In genomic region chr2:197454923-197455322, GRCh38 we compare ENCODE assay signal across 10 cellular contexts. TPM values are rescaled to one million over a fixed set of nuclear protein-coding genes. Genes with fewer than 3 reads are reported as not detected.
DNase-seq lines count a peak whose midpoint lies in the region; ATAC-seq and TF ChIP-seq lines count a peak whose summit lies in the region.
"Had no signal": no experiment of that assay in that cellular context is flagged by ENCODE, and none has a peak within 500 bp of the region (broad histone marks: within the 10 kb centered on the region; RNA-seq: fewer than 3 reads in every experiment).

No MANE protein-coding gene starts in this region.

- peak overlapping the region in 7 of 8 donors; percentile 59 to 100 (median 100) for H3K27ac Mint-ChIP-seq in CD8-positive, alpha-beta memory T cell
- H3K27ac Mint-ChIP-seq in endodermal cell (no peak overlapping the region), osteocyte (ENCODE audit: unreplicated experiment) (peak overlapping the region; percentile 100)

- H3K9me3 Mint-ChIP-seq in CD8-positive, alpha-beta memory T cell = no peaks in the 10 kb centered on the region
- H3K9me3 Mint-ChIP-seq in endodermal cell (no peaks in the 10 kb centered on the region), osteocyte (ENCODE audit: unreplicated experiment) (no peaks in the 10 kb centered on the region)

- peaks cover 0 to 5% of the 10 kb centered on the region in 2 donors for H3K27me3 Mint-ChIP-seq in CD8-positive, alpha-beta memory T cell
- no peaks in the 10 kb centered on the region for H3K27me3 Mint-ChIP-seq in endodermal cell (ENCODE audit: insufficient read depth)
- H3K27me3 Mint-ChIP-seq in osteocyte (ENCODE audit: unreplicated experiment) = no peaks in the 10 kb centered on the region

- ATAC-seq in GM19455 (IDR thresholded peaks at IDR 0.05; ENCODE audit: unreplicated experiment) (no peak), GM18498 (IDR thresholded peaks at IDR 0.05; ENCODE audit: unreplicated experiment) (no peak)

- no peak overlapping the region for H2AFZ ChIP-seq in OCI-LY3 (ENCODE audit: low read depth, low read length)

- DNase-seq in CD8-positive, alpha-beta memory T cell = no peak
- no peak for DNase-seq in endodermal cell
- no peak for DNase-seq in osteocyte (ENCODE audit: extremely low spot score, unreplicated experiment)
- DNase-seq in BE2C = no peak
- no peak for DNase-seq in SW 1271 (lab: John Stamatoyannopoulos, UW)
- DNase-seq: RPMI8226; stimulated activated CD4-positive, alpha-beta T cell treated with anti-CD3 and anti-CD28 coated beads, Interleukin-4, amount 100 ng/mL, for 4 hours had no signal

- 85 to 98% methylated on average over 2 of the region's 2 CpGs for WGBS in endodermal cell (ENCODE audit: insufficient coverage in 1 of 2, insufficient read length in 1 of 2), 2 experiments

- POLR2A ChIA-PET in CD8-positive, alpha-beta memory T cell (lab: Charles Lee) = interaction anchor here (0.6 to 1.1 kb wide), 2 partner anchors 45 to 190 kb away, joined by 3 to 8 read pairs; partner anchors contain the start of gene HSPD1

- peak overlapping the region; percentile 94 to 100 (median 99) for H3K4me3 Mint-ChIP-seq in CD8-positive, alpha-beta memory T cell
- peak overlapping the region; percentile 96 for H3K4me3 Mint-ChIP-seq in endodermal cell
- H3K4me3 Mint-ChIP-seq in osteocyte (ENCODE audit: unreplicated experiment) = peak overlapping the region; percentile 100

- H3K4me3 ChIP-seq in CD8-positive, alpha-beta memory T cell (ENCODE audit: low read length) = peak overlapping the region; percentile 83
- H3K4me3 ChIP-seq in OCI-LY3 (ENCODE audit: low read length) (peak overlapping the region; percentile 90), endodermal cell (ENCODE audit: low read length) (peak overlapping the region; percentile 99), BE2C (ENCODE audit: low read depth, low read length) (no peak overlapping the region)

- TF ChIP-seq CTCF in OCI-LY3 (IDR thresholded peaks at IDR 0.05; ENCODE audit: low read depth, low read length) (no peak), endodermal cell (conservative IDR thresholded peaks at IDR 0.05) (no peak), osteocyte (IDR thresholded peaks at IDR 0.05) (no peak), BE2C (IDR thresholded peaks at IDR 0.05; ENCODE audit: low read depth, low read length) (no peak)

- H3K79me2 ChIP-seq in OCI-LY3 (ENCODE audit: low read length) = peaks cover 48% of the 10 kb centered on the region

- H3K9ac ChIP-seq in OCI-LY3 (ENCODE audit: low read length) (peak overlapping the region; percentile 77; the same call in 1 of the 2 replicates), endodermal cell (ENCODE audit: extremely low read depth, low read length, poor library complexity, severe bottlenecking) (peak overlapping the region; percentile 96)

- CTCF ChIA-PET in CD8-positive, alpha-beta memory T cell (lab: Charles Lee) = no interaction called here

- no peaks in the 10 kb centered on the region for H3K27me3 ChIP-seq in CD8-positive, alpha-beta memory T cell (ENCODE audit: insufficient read depth, low read length, poor library complexity, severe bottlenecking)
- no peaks in the 10 kb centered on the region for H3K27me3 ChIP-seq in OCI-LY3 (ENCODE audit: low read depth, low read length)
- H3K27me3 ChIP-seq in endodermal cell (ENCODE audit: control insufficient read depth, insufficient read depth, low read length, poor library complexity, severe bottlenecking) = no peaks in the 10 kb centered on the region
- H3K27me3 ChIP-seq in BE2C = no peaks in the 10 kb centered on the region

- H3K4me1 Mint-ChIP-seq in CD8-positive, alpha-beta memory T cell = peaks cover 49 to 68% (median 66%) of the 10 kb centered on the region in 3 donors
- H3K4me1 Mint-ChIP-seq in endodermal cell = peaks cover 5% of the 10 kb centered on the region
- peaks cover 23% of the 10 kb centered on the region for H3K4me1 Mint-ChIP-seq in osteocyte (ENCODE audit: unreplicated experiment)

- peak overlapping the region; percentile 76 for H3K4me2 ChIP-seq in OCI-LY3 (ENCODE audit: low read length)

- H4K20me1 ChIP-seq in OCI-LY3 (ENCODE audit: insufficient read depth, low read length) = peaks cover 6% of the 10 kb centered on the region; the same call in 1 of the 2 replicates

- peaks cover 0 to 44% (median 6%) of the 10 kb centered on the region in 3 donors for H3K36me3 Mint-ChIP-seq in CD8-positive, alpha-beta memory T cell
- H3K36me3 Mint-ChIP-seq in endodermal cell (ENCODE audit: low read depth) (peaks cover 7% of the 10 kb centered on the region), osteocyte (ENCODE audit: unreplicated experiment) (peaks cover 4% of the 10 kb centered on the region)

- H3K4me1 ChIP-seq in CD8-positive, alpha-beta memory T cell (ENCODE audit: insufficient read depth, low read length) = peaks cover 36% of the 10 kb centered on the region
- H3K4me1 ChIP-seq in OCI-LY3 (ENCODE audit: low read length) (peaks cover 13% of the 10 kb centered on the region), endodermal cell (ENCODE audit: control insufficient read depth, insufficient read depth, low read length) (no peaks in the 10 kb centered on the region), BE2C (no peaks in the 10 kb centered on the region; the same call in 1 of the 2 replicates)

- H3K36me3 ChIP-seq in CD8-positive, alpha-beta memory T cell (ENCODE audit: insufficient read depth, low read length) = no peaks in the 10 kb centered on the region
- H3K36me3 ChIP-seq in OCI-LY3 (replicated peaks; ENCODE audit: low read depth, low read length) (no peaks in the 10 kb centered on the region), endodermal cell (ENCODE audit: control insufficient read depth, insufficient read depth, low read length) (peaks cover 6% of the 10 kb centered on the region), BE2C (no peaks in the 10 kb centered on the region)

- no peaks in the 10 kb centered on the region for H3K9me3 ChIP-seq in CD8-positive, alpha-beta memory T cell (ENCODE audit: low read length)
- H3K9me3 ChIP-seq in OCI-LY3 (ENCODE audit: insufficient read depth, low read length) = no peaks in the 10 kb centered on the region
- H3K9me3 ChIP-seq in endodermal cell (ENCODE audit: control insufficient read depth, low read length) = no peaks in the 10 kb centered on the region
- no peaks in the 10 kb centered on the region for H3K9me3 ChIP-seq in BE2C

- peak overlapping the region; percentile 99 for H3K27ac ChIP-seq in CD8-positive, alpha-beta memory T cell (ENCODE audit: low read depth, low read length)
- H3K27ac ChIP-seq in OCI-LY3 (ENCODE audit: low read length) (no peak overlapping the region), endodermal cell (ENCODE audit: low read depth, low read length) (no peak overlapping the region)

RNA-seq across cellular contexts. Expression of gene COQ10B, which starts 1.6 kb away (rescaled TPM):
- total RNA-seq in CD8-positive, alpha-beta memory T cell = 10 to 100 TPM; 23.4 to 23.7 TPM
- polyA plus RNA-seq in CD8-positive, alpha-beta memory T cell = 42.6 TPM
- total RNA-seq in endodermal cell (10 to 100 TPM; 17.5 to 17.9 TPM), osteocyte (23.5 and 24.3 TPM in 2 replicates)
- polyA plus RNA-seq in endodermal cell (2013, experiment 1 of 2) = 15.2 TPM
- polyA plus RNA-seq in endodermal cell (2013, experiment 2 of 2) = 13.8 TPM
- 21.5 TPM for polyA plus RNA-seq in BE2C (2012; ENCODE audit: insufficient read depth, insufficient read length, low read depth)

RNA-seq across cellular contexts. Expression of gene SF3B1, which starts 20.1 kb away (rescaled TPM):
- 100 to 1,000 TPM; 281 to 287 TPM for total RNA-seq in CD8-positive, alpha-beta memory T cell
- polyA plus RNA-seq in CD8-positive, alpha-beta memory T cell = 153 TPM
- total RNA-seq in endodermal cell = 100 to 1,000 TPM; 308 to 356 TPM
- 331 TPM for polyA plus RNA-seq in endodermal cell (2013, experiment 1 of 2)
- polyA plus RNA-seq in endodermal cell (2013, experiment 2 of 2) = 308 TPM
- total RNA-seq in osteocyte = 281 and 282 TPM in 2 replicates
- polyA plus RNA-seq in BE2C (2012; ENCODE audit: insufficient read depth, insufficient read length, low read depth) = 246 TPM

RNA-seq across cellular contexts. Expression of gene HSPD1, which starts 44.7 kb away (rescaled TPM):
- 1,000 to 10,000 TPM; 1,152 to 1,183 TPM for total RNA-seq in CD8-positive, alpha-beta memory T cell
- 110 TPM for polyA plus RNA-seq in CD8-positive, alpha-beta memory T cell
- total RNA-seq in endodermal cell = 100 to 1,000 TPM; 553 to 588 TPM
- polyA plus RNA-seq in endodermal cell (2013, experiment 1 of 2) = 377 TPM
- polyA plus RNA-seq in endodermal cell (2013, experiment 2 of 2) = 365 TPM
- 163 and 165 TPM in 2 replicates for total RNA-seq in osteocyte
- 331 TPM for polyA plus RNA-seq in BE2C (2012; ENCODE audit: insufficient read depth, insufficient read length, low read depth)

RNA-seq across cellular contexts. Expression of gene HSPE1, which starts 45.3 kb away (rescaled TPM):
- 100 to 1,000 TPM; 449 to 476 TPM for total RNA-seq in CD8-positive, alpha-beta memory T cell
- 141 TPM for polyA plus RNA-seq in CD8-positive, alpha-beta memory T cell
- total RNA-seq in endodermal cell (100 to 1,000 TPM; 198 to 218 TPM), osteocyte (60.5 and 70.4 TPM in 2 replicates)
- polyA plus RNA-seq in endodermal cell (2013, experiment 1 of 2) = 212 TPM
- 213 TPM for polyA plus RNA-seq in endodermal cell (2013, experiment 2 of 2)
- 441 TPM for polyA plus RNA-seq in BE2C (2012; ENCODE audit: insufficient read depth, insufficient read length, low read depth)
